ENCODE assay signal across 1 cellular context in the genomic region with DNA sequence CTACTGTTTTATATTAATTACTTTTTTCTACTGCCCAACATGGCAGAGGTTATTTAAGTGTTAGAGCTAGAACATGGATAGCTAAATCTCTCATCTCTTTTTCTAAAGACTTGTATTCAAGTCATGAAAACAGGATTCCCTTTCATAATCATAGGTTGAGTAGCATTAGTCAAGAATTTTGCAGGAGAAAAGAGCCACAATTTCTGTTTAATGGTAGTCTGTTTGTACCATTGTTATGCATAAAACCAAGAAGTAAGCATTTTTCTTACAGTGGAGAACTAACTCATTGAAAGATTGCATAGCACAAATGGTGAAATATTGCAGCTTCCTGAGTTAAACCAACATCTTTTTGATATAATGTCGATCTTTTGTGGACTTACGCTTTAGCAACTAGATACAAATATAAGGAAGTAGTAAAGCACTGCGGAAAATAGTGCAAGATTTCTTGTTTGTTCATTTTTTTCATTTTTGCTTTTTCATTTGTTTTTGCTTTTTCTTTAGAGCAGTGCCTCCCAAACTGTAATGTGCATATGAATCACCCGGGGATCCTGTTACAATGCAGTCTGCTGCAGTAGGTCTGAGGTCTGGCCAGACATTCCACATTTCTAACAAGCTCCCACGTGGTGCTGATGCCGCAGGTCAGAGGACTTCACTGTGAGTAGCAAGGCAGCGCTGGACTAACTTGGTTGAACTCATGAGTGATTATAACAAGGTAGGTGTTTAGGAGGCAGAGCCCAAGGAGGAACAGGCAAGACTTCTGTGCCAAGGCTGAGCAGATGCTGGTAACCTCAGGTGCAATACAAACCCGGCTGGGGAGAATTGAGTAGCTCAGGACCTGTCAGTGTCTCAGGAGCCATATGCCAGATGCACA.
TF ChIP-seq lines count a peak whose summit lies in the region.

No MANE protein-coding gene starts in this region.

TF ChIP-seq in HCT116, 20 proteins besides CTCF, POLR2A, EP300 and RAD21 (continued from another document):
- TF ChIP-seq, protein P1, sequence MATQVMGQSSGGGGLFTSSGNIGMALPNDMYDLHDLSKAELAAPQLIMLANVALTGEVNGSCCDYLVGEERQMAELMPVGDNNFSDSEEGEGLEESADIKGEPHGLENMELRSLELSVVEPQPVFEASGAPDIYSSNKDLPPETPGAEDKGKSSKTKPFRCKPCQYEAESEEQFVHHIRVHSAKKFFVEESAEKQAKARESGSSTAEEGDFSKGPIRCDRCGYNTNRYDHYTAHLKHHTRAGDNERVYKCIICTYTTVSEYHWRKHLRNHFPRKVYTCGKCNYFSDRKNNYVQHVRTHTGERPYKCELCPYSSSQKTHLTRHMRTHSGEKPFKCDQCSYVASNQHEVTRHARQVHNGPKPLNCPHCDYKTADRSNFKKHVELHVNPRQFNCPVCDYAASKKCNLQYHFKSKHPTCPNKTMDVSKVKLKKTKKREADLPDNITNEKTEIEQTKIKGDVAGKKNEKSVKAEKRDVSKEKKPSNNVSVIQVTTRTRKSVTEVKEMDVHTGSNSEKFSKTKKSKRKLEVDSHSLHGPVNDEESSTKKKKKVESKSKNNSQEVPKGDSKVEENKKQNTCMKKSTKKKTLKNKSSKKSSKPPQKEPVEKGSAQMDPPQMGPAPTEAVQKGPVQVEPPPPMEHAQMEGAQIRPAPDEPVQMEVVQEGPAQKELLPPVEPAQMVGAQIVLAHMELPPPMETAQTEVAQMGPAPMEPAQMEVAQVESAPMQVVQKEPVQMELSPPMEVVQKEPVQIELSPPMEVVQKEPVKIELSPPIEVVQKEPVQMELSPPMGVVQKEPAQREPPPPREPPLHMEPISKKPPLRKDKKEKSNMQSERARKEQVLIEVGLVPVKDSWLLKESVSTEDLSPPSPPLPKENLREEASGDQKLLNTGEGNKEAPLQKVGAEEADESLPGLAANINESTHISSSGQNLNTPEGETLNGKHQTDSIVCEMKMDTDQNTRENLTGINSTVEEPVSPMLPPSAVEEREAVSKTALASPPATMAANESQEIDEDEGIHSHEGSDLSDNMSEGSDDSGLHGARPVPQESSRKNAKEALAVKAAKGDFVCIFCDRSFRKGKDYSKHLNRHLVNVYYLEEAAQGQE (IDR thresholded peaks at IDR 0.05; ENCODE audit: low read depth), result no peak
- no peak for TF ChIP-seq YY1 (IDR thresholded peaks at IDR 0.05; ENCODE audit: extremely low read depth, insufficient replicate concordance, low read depth, low read length)
TF ChIP-seq in HCT116: peak in this region for 0.
